Comparison of ENCODE assay signal across 12 cellular contexts in the genomic region with DNA sequence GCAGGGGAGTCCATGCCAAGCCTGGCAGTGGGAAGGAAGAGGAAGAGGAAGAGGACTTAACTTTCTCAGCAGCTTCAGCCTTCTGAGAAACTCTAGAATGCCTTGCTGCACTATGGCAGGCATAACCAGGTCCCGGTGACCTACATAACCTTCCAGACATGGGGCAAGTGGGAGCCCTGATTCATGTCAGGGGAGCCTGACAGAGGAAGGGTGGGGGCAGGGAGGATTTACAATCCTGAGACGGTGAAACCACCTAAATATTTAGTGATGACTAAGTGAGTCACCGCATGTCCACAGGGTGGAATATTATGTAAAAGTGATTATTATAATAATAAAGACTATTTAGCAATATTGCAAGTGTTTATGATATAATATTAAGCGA. TPM values are rescaled to one million over a fixed set of nuclear protein-coding genes. Genes with fewer than 3 reads are reported as not detected.
A peak's percentile ranks its signal among the peaks of the same experiment; 100 is the strongest.
DNase-seq lines count a peak whose midpoint lies in the region; ATAC-seq and TF ChIP-seq lines count a peak whose summit lies in the region.
"Had no signal": no experiment of that assay in that cellular context is flagged by ENCODE, and none has a peak within 500 bp of the region (broad histone marks: within the 10 kb centered on the region; RNA-seq: fewer than 3 reads in every experiment).

No MANE protein-coding gene starts in this region.

- peak; percentile 93 for DNase-seq in EH (ENCODE audit: low read depth)
- peak; percentile 96 for DNase-seq in RWPE2 (ENCODE audit: low spot score)
- DNase-seq in fibroblast of gingiva (ENCODE audit: low read depth) = peak; percentile 41
- DNase-seq in renal cortical epithelial cell (ENCODE audit: low read depth) = peak; percentile 86
- DNase-seq in activated CD4-positive, alpha-beta T cell treated with anti-CD3 and anti-CD28 coated beads for 4 hours = no peak
- no peak for DNase-seq in NCI-H128 (lab: John Stamatoyannopoulos, UW; ENCODE audit: unreplicated experiment)
- DNase-seq in DMS 273 (lab: John Stamatoyannopoulos, UW; ENCODE audit: unreplicated experiment) = no peak
- DNase-seq in T-helper 1 cell = no peak
- DNase-seq: activated B cell treated with CpG ODN at 0.5 μM for 24 hours; activated naive CD8-positive, alpha-beta T cell treated with anti-CD3 and anti-CD28 coated beads, Interleukin-2, amount 10 ng/mL, durations not matched to agents 7 days and 5 days; GDM1; NCI-H2227 treated with DMSO at 0.1 percent for 48 hours had no signal

- peak overlapping the region; percentile 100 for H3K27ac ChIP-seq in RWPE2 (ENCODE audit: poor library complexity, severe bottlenecking)

- H3K4me3 ChIP-seq in RWPE2 (ENCODE audit: severe bottlenecking) = no peak overlapping the region

- peaks cover 67% of the 10 kb centered on the region for H3K4me1 ChIP-seq in RWPE2 (ENCODE audit: insufficient read depth, poor library complexity, severe bottlenecking)

- ATAC-seq in RWPE2 (ENCODE audit: low read depth) = peak; percentile 49

- no peaks in the 10 kb centered on the region for H3K27me3 ChIP-seq in RWPE2 (ENCODE audit: insufficient read depth, poor library complexity, severe bottlenecking)

- H3K36me3 ChIP-seq in RWPE2 (ENCODE audit: low read depth) = no peaks in the 10 kb centered on the region

- no peaks in the 10 kb centered on the region for H3K9me3 ChIP-seq in RWPE2 (ENCODE audit: severe bottlenecking)

- TF ChIP-seq CTCF in RWPE2 (IDR thresholded peaks at IDR 0.05; ENCODE audit: poor library complexity, severe bottlenecking) = no peak

RNA-seq across cellular contexts. Expression of a gene that starts 46.7 kb away (rescaled TPM):
- total RNA-seq in renal cortical epithelial cell = 141 and 180 TPM in 2 replicates
- total RNA-seq: activated B cell treated with CpG ODN at 0.5 μM for 24 hours; activated naive CD8-positive, alpha-beta T cell treated with anti-CD3 and anti-CD28 coated beads, Interleukin-2, amount 10 ng/mL, durations not matched to agents 7 days and 5 days had no signal

Comparison
In these comparisons a context has a peak if more than half of its experiments do, and no peak if none do; other contexts are left out.
1. DNase-seq: peak in EH (single experiment), RWPE2 (single experiment), fibroblast of gingiva (single experiment) and renal cortical epithelial cell (single experiment); none in activated CD4-positive, alpha-beta T cell treated with anti-CD3 and anti-CD28 coated beads for 4 hours (0 of 2), NCI-H128 (single experiment), DMS 273 (single experiment) and T-helper 1 cell (0 of 5).